ENCODE assay signal across 9 cellular contexts in the genomic region with DNA sequence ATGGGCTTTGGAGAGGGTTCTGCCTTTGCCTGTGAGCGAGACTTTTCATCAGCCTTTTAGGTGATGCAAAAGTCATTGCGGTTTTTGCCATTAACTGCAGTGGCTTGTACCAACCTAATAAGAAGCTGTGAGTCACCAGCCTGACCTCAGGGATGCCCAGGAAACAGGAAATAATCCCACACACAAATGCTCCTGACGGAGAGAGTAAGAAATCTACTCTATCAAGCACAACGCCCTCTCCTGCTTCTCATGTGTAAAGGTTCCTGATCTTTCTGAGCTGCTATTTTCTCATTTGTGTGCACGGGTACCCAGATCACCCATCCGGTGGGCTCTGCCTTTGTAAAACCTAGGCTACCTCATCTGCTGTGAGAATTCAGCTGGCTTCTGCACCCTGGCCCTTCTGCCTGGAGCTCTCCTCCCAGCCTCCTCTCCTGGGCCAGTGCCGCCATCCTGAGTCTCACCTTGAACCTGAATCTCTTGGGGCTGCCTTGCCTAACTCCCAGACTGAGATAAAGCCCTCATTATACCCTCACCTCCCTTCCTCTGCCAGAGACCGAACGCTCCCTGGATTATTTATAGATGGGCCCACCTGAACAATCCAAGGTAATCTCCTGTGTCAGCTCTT.
DNase-seq lines count a peak whose midpoint lies in the region; TF ChIP-seq lines count a peak whose summit lies in the region.
"Had no signal": no experiment of that assay in that cellular context is flagged by ENCODE, and none has a peak within 500 bp of the region (broad histone marks: within the 10 kb centered on the region; RNA-seq: fewer than 3 reads in every experiment).

No MANE protein-coding gene starts in this region.

- no peaks in the 10 kb centered on the region for H3K9me3 ChIP-seq in SJCRH30 (replicated peaks)
- no peaks in the 10 kb centered on the region for H3K9me3 ChIP-seq in vagina
- H3K9me3 ChIP-seq in suprapubic skin = no peaks in the 10 kb centered on the region

- H3K4me1 ChIP-seq in SJCRH30 (peaks cover 9% of the 10 kb centered on the region; the same call in 1 of the 2 replicates), vagina (no peaks in the 10 kb centered on the region), suprapubic skin (no peaks in the 10 kb centered on the region)

- peak; percentile 11 for DNase-seq in SKM-1 treated with dmso at 0.1 percent for 144 hours (lab: John Stamatoyannopoulos, UW; ENCODE audit: unreplicated experiment)
- no peak for DNase-seq in SKM-1 (lab: John Stamatoyannopoulos, UW; ENCODE audit: unreplicated experiment)
- peak; percentile 60 to 75 for DNase-seq in SJCRH30
- peak; percentile 83 to 88 for DNase-seq in foreskin fibroblast
- peak; percentile 85 for DNase-seq in stromal cell of bone marrow (ENCODE audit: low read depth)
- no peak for DNase-seq in vagina (ENCODE audit: extremely low spot score in 2 of 2)
- DNase-seq in NCI-H446 treated with DMSO at 0.1 percent for 48 hours (lab: John Stamatoyannopoulos, UW) = no peak
- no peak for DNase-seq in suprapubic skin (ENCODE audit: low spot score in 2 of 2)
- DNase-seq: naive B cell had no signal

- intact Hi-C loops in vagina (cut with DNase I) = no loop called here

- H3K36me3 ChIP-seq in SJCRH30 (no peaks in the 10 kb centered on the region), vagina (no peaks in the 10 kb centered on the region), suprapubic skin (no peaks in the 10 kb centered on the region)

- no peak for TF ChIP-seq EP300 in suprapubic skin (IDR thresholded peaks at IDR 0.05)

- H3K27ac ChIP-seq in SJCRH30 = no peak overlapping the region
- H3K27ac ChIP-seq in vagina = no peak overlapping the region
- H3K27ac ChIP-seq in suprapubic skin = no peak overlapping the region

- TF ChIP-seq CTCF in foreskin fibroblast (IDR thresholded peaks at IDR 0.05; ENCODE audit: low read depth, low read length) (no peak), vagina (IDR thresholded peaks at IDR 0.05) (no peak), suprapubic skin (IDR thresholded peaks at IDR 0.05) (no peak)

- H3K4me3 ChIP-seq in SJCRH30 (no peak overlapping the region), foreskin fibroblast (ENCODE audit: low read depth in 1 of 2, low read length in 2 of 2) (no peak overlapping the region), vagina (no peak overlapping the region), suprapubic skin (no peak overlapping the region)

- H3K27me3 ChIP-seq in SJCRH30 = no peaks in the 10 kb centered on the region
- H3K27me3 ChIP-seq in vagina = no peaks in the 10 kb centered on the region
- H3K27me3 ChIP-seq in suprapubic skin = peaks cover 40% of the 10 kb centered on the region

- WGBS in suprapubic skin = 55% methylated on average over 9 of the region's 9 CpGs

- TF ChIP-seq POLR2A in vagina (IDR thresholded peaks at IDR 0.05) (no peak), suprapubic skin (IDR thresholded peaks at IDR 0.05) (no peak)

Comparison
In these comparisons a context has a peak if more than half of its experiments do, and no peak if none do; other contexts are left out.
1. DNase-seq: peak in SKM-1 treated with dmso at 0.1 percent for 144 hours (single experiment), SJCRH30 (2 of 2), foreskin fibroblast (2 of 2) and stromal cell of bone marrow (single experiment); none in SKM-1 (single experiment), vagina (0 of 2), NCI-H446 treated with DMSO at 0.1 percent for 48 hours (single experiment) and suprapubic skin (0 of 2).